17 cellular contexts compared by ENCODE assay signal in the genomic region with DNA sequence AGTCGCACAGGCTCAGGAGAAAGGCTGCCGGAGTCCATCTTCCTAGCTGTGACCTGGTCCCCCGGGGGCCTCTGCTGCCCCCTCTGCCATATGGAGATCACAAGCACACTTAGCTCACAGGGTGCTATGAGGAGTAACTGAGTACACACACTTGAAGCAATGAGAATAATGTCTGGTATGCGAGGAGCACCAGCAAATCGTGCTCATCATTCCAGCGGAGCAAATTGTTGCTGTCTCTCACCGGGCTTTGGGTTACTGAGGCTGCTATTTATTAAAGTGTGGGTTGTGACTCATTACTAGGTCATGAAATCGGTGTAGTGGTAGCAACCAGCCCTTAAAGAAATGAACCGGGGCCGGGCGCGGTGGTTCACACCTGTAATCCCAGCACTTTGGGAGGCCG.
DNase-seq lines count a peak whose midpoint lies in the region; ATAC-seq, FAIRE-seq and TF ChIP-seq lines count a peak whose summit lies in the region.
"Had no signal": no experiment of that assay in that cellular context is flagged by ENCODE, and none has a peak within 500 bp of the region (broad histone marks: within the 10 kb centered on the region; RNA-seq: fewer than 3 reads in every experiment).

No MANE protein-coding gene starts in this region.

- DNase-seq in HCEC 1CT (peak; percentile 93), fibroblast of mammary gland (ENCODE audit: low read depth) (peak; percentile 82), stromal cell of bone marrow (ENCODE audit: low read depth) (peak; percentile 12), GM19239 (ENCODE audit: insufficient read length, low spot score) (no peak), DMS79 treated with DMSO at 0.1 percent for 48 hours (lab: John Stamatoyannopoulos, UW) (no peak)
- no peak for DNase-seq in activated CD4-positive, CD25-positive, alpha-beta regulatory T cell (lab: John Stamatoyannopoulos, UW)
- DNase-seq: activated T-cell treated with anti-CD3 and anti-CD28 coated beads for 4 hours, aorta, DMS79, naive B cell, NCI-H446, right cardiac atrium, WERI-Rb-1 had no signal

- no peak overlapping the region for H3K4me3 ChIP-seq in fibroblast of mammary gland (ENCODE audit: control insufficient read depth, low read depth, low read length)
- H3K4me3 ChIP-seq: thoracic aorta had no signal

- no peak for TF ChIP-seq CTCF in fibroblast of mammary gland (conservative IDR thresholded peaks at IDR 0.05; ENCODE audit: control insufficient read depth, insufficient read depth, low read depth, low read length)

- FAIRE-seq in GM19239 (lab: Jason Lieb, UNC) = no peak
- FAIRE-seq: endothelial cell of umbilical vein had no signal

- peak; percentile 96 for ATAC-seq in SK-N-SH treated with all-trans-retinoic acid at 6 μM for 48 hours
- ATAC-seq: right cardiac atrium, Right ventricle myocardium inferior had no signal

TF ChIP-seq in SK-N-SH treated with all-trans-retinoic acid at 6 μM for 48 hours, 23 proteins besides CTCF, POLR2A, EP300 and RAD21:
- TF ChIP-seq RARB (CRISPR knock-in tag; IDR thresholded peaks at IDR 0.05) (no peak), PPARA (CRISPR knock-in tag; IDR thresholded peaks at IDR 0.05; ENCODE audit: borderline replicate concordance) (no peak), ZNF565 (CRISPR knock-in tag; conservative IDR thresholded peaks at IDR 0.05; ENCODE audit: low read depth) (no peak), GLIS3 (CRISPR knock-in tag; IDR thresholded peaks at IDR 0.05) (no peak), CSDC2 (CRISPR knock-in tag; IDR thresholded peaks at IDR 0.05) (no peak), TSHZ2 (CRISPR knock-in tag; IDR thresholded peaks at IDR 0.05) (no peak), ZFP30 (CRISPR knock-in tag; IDR thresholded peaks at IDR 0.05) (no peak), POU6F1 (CRISPR knock-in tag; IDR thresholded peaks at IDR 0.05; ENCODE audit: borderline replicate concordance, low read depth) (no peak), ESRRG (CRISPR knock-in tag; IDR thresholded peaks at IDR 0.05) (no peak), ZNF70 (CRISPR knock-in tag; IDR thresholded peaks at IDR 0.05) (no peak), ISL1 (CRISPR knock-in tag; IDR thresholded peaks at IDR 0.05) (no peak), ZNF8 (CRISPR knock-in tag; IDR thresholded peaks at IDR 0.05) (no peak), ZFP3 (CRISPR knock-in tag; IDR thresholded peaks at IDR 0.05) (no peak)
- TF ChIP-seq, protein P1, sequence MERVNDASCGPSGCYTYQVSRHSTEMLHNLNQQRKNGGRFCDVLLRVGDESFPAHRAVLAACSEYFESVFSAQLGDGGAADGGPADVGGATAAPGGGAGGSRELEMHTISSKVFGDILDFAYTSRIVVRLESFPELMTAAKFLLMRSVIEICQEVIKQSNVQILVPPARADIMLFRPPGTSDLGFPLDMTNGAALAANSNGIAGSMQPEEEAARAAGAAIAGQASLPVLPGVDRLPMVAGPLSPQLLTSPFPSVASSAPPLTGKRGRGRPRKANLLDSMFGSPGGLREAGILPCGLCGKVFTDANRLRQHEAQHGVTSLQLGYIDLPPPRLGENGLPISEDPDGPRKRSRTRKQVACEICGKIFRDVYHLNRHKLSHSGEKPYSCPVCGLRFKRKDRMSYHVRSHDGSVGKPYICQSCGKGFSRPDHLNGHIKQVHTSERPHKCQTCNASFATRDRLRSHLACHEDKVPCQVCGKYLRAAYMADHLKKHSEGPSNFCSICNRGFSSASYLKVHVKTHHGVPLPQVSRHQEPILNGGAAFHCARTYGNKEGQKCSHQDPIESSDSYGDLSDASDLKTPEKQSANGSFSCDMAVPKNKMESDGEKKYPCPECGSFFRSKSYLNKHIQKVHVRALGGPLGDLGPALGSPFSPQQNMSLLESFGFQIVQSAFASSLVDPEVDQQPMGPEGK (CRISPR knock-in tag; IDR thresholded peaks at IDR 0.05; ENCODE audit: borderline replicate concordance) = no peak

Comparison
In these comparisons a context has a peak if more than half of its experiments do, and no peak if none do; other contexts are left out.
1. DNase-seq: peak in HCEC 1CT (single experiment), fibroblast of mammary gland (single experiment) and stromal cell of bone marrow (single experiment); none in GM19239 (single experiment), DMS79 treated with DMSO at 0.1 percent for 48 hours (single experiment) and activated CD4-positive, CD25-positive, alpha-beta regulatory T cell (0 of 4).